16 cellular contexts compared by ENCODE assay signal in the genomic region with DNA sequence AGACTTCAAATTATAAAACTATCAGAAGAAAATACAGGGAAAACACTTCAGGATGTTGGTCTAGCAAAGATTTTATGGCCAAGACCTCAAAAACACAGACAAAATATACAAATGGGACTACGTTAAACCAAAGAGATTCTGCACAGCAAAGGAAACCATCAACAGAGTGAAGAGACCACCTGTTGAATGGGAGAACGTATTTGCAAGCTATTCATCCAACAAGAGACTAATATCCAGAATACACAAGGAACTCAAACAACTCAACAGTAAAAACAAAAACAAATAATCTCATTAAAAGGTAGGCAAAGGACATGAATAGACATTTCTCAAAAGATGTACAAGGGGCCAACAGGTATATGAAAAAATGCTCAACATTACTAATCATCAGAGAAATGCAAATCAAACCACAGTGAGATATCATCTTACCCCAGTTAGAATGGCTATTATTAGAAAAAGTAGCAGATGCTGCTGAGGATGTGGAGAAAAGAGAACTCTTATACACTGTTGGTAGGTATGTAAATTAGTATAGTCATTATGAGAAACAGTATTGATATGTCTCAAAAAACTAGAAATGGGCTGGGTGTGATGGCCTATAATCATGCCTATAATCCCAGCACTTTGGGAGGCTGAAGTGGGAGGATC.
DNase-seq lines count a peak whose midpoint lies in the region; ATAC-seq and TF ChIP-seq lines count a peak whose summit lies in the region.
"Had no signal": no experiment of that assay in that cellular context is flagged by ENCODE, and none has a peak within 500 bp of the region (broad histone marks: within the 10 kb centered on the region; RNA-seq: fewer than 3 reads in every experiment).

No MANE protein-coding gene starts in this region.

- H3K27ac ChIP-seq in mesendoderm (ENCODE audit: low read depth, low read length), result no peak overlapping the region
- H3K27ac ChIP-seq: coronary artery, SJSA1, suprapubic skin had no signal

- H3K27me3 ChIP-seq in mesendoderm (ENCODE audit: insufficient read depth, low read length, poor library complexity), result no peaks in the 10 kb centered on the region
- H3K27me3 ChIP-seq: suprapubic skin had no signal

- no CpG with 5 or more reads among the region's 2 CpGs for WGBS in mesendoderm (ENCODE audit: extremely low coverage, insufficient coverage, low lambda C conversion rate)

- CTCF ChIA-PET in GM10248 (lab: Yijun Ruan, JAX), result no interaction called here

- no peak overlapping the region for H3K4ac ChIP-seq in mesendoderm (ENCODE audit: low read depth, low read length)

- H2AK5ac ChIP-seq in mesendoderm (ENCODE audit: low read length), result no peak overlapping the region

- H3K4me1 ChIP-seq in mesendoderm (ENCODE audit: control insufficient read depth, low read depth, low read length), result no peaks in the 10 kb centered on the region
- H3K4me1 ChIP-seq: SJSA1, suprapubic skin had no signal

- no peak for DNase-seq in activated CD4-positive, CD25-positive, alpha-beta regulatory T cell treated with anti-CD3 and anti-CD28 coated beads, Interleukin-2, amount 50 U/mL, for 72 hours
- DNase-seq in left ventricle myocardium superior (no peak), GM10248 (ENCODE audit: extremely low spot score) (no peak), mesendoderm (no peak)
- DNase-seq: activated CD4-positive, alpha-beta T cell treated with anti-CD3 and anti-CD28 coated beads for 48 hours; DMS79; stimulated activated CD4-positive, alpha-beta T cell treated with anti-CD3 and anti-CD28 coated beads, Interleukin-2, amount 100 ng/mL, for 24 hours had no signal

- intact Hi-C loops in left ventricle myocardium superior (cut with micrococcal nuclease), result no loop called here

- no peak overlapping the region for H3K4me3 ChIP-seq in mesendoderm (ENCODE audit: low read length)
- H3K4me3 ChIP-seq: coronary artery, GM23338, SJSA1, suprapubic skin had no signal

- ATAC-seq in activated CD4-positive, CD25-positive, alpha-beta regulatory T cell treated with anti-CD3 and anti-CD28 coated beads, Interleukin-2, amount 50 U/mL, for 24 hours, result peak; percentile 93 to 94
- ATAC-seq in GM21825 (IDR thresholded peaks at IDR 0.05; ENCODE audit: unreplicated experiment) (peak; percentile 96), HG03175 (IDR thresholded peaks at IDR 0.05; ENCODE audit: unreplicated experiment) (peak; percentile 98), left ventricle myocardium superior (no peak)
- ATAC-seq in stimulated activated memory B cell treated with anti-CD40 and anti-IgM and Interleukin-4, amounts not matched to agents 10 μg/mL and 1 μg/mL and 100 μg/mL, for 72 hours, result peak; percentile 92
- ATAC-seq: GM23338 had no signal

- H4K5ac ChIP-seq in mesendoderm (ENCODE audit: low read length), result no peak overlapping the region

- H3K23ac ChIP-seq in mesendoderm (ENCODE audit: low read length), result no peak overlapping the region

- no peak overlapping the region for H2BK15ac ChIP-seq in mesendoderm (replicated peaks; ENCODE audit: low read depth)

- H3K79me2 ChIP-seq in mesendoderm (ENCODE audit: control insufficient read depth, insufficient read depth, low read length), result no peaks in the 10 kb centered on the region

- peaks cover 16% of the 10 kb centered on the region for H3K4me1 Mint-ChIP-seq in stimulated activated memory B cell treated with anti-CD40 and anti-IgM and Interleukin-4, amounts not matched to agents 10 μg/mL and 1 μg/mL and 100 μg/mL, for 72 hours
- H3K4me1 Mint-ChIP-seq: GM23338 had no signal

- H3K56ac ChIP-seq in mesendoderm (ENCODE audit: low read length), result no peak overlapping the region

- no peak overlapping the region for H2BK120ac ChIP-seq in mesendoderm (ENCODE audit: low read depth, low read length)

- no peak overlapping the region for H3K18ac ChIP-seq in mesendoderm (ENCODE audit: low read length)

- no peak overlapping the region for H3K27ac Mint-ChIP-seq in stimulated activated memory B cell treated with anti-CD40 and anti-IgM and Interleukin-4, amounts not matched to agents 10 μg/mL and 1 μg/mL and 100 μg/mL, for 72 hours
- H3K27ac Mint-ChIP-seq: activated naive CD4-positive, alpha-beta T cell treated with anti-CD3 and anti-CD28 coated beads, Interleukin-2, amount 50 U/mL, for 72 hours; GM23338 had no signal

- H3K4me3 Mint-ChIP-seq in stimulated activated memory B cell treated with anti-CD40 and anti-IgM and Interleukin-4, amounts not matched to agents 10 μg/mL and 1 μg/mL and 100 μg/mL, for 72 hours, result no peak overlapping the region
- H3K4me3 Mint-ChIP-seq: GM23338 had no signal

- no peak overlapping the region for H3K9ac ChIP-seq in mesendoderm (ENCODE audit: low read length)

- H3K36me3 ChIP-seq in mesendoderm (ENCODE audit: control insufficient read depth, insufficient read depth, low read length), result no peaks in the 10 kb centered on the region
- H3K36me3 ChIP-seq: SJSA1, suprapubic skin had no signal

- H3K4me2 ChIP-seq in mesendoderm (ENCODE audit: low read length), result no peak overlapping the region
- H3K4me2 ChIP-seq: GM23338 had no signal

- no peak for TF ChIP-seq CTCF in GM10248 (IDR thresholded peaks at IDR 0.05; ENCODE audit: control extremely low read depth, extremely low read depth, low read depth, missing control alignments)

- H4K8ac ChIP-seq in mesendoderm (ENCODE audit: low read depth, low read length), result no peak overlapping the region

- no peaks in the 10 kb centered on the region for H3K79me1 ChIP-seq in mesendoderm (ENCODE audit: low read length)

- POLR2A ChIA-PET in GM10248 (lab: Yijun Ruan, JAX), result no interaction called here

- no peaks in the 10 kb centered on the region for H3K27me3 Mint-ChIP-seq in stimulated activated memory B cell treated with anti-CD40 and anti-IgM and Interleukin-4, amounts not matched to agents 10 μg/mL and 1 μg/mL and 100 μg/mL, for 72 hours

- H2BK5ac ChIP-seq in mesendoderm (ENCODE audit: low read length), result no peak overlapping the region

- no peaks in the 10 kb centered on the region for H3K36me3 Mint-ChIP-seq in stimulated activated memory B cell treated with anti-CD40 and anti-IgM and Interleukin-4, amounts not matched to agents 10 μg/mL and 1 μg/mL and 100 μg/mL, for 72 hours
- H3K36me3 Mint-ChIP-seq: activated naive CD4-positive, alpha-beta T cell treated with anti-CD3 and anti-CD28 coated beads, Interleukin-2, amount 50 U/mL, for 72 hours had no signal

- H3K9me3 Mint-ChIP-seq in stimulated activated memory B cell treated with anti-CD40 and anti-IgM and Interleukin-4, amounts not matched to agents 10 μg/mL and 1 μg/mL and 100 μg/mL, for 72 hours, result peaks cover 5% of the 10 kb centered on the region
- H3K9me3 Mint-ChIP-seq: GM23338 had no signal
